1 cellular context compared by ENCODE assay signal in genomic region chr16:6103561-6103960, GRCh38.
TF ChIP-seq lines count a peak whose summit lies in the region.

No MANE protein-coding gene starts in this region.

TF ChIP-seq in K562, 482 proteins besides CTCF, POLR2A, EP300 and RAD21 (continued from another document):
- TF ChIP-seq, protein P1, sequence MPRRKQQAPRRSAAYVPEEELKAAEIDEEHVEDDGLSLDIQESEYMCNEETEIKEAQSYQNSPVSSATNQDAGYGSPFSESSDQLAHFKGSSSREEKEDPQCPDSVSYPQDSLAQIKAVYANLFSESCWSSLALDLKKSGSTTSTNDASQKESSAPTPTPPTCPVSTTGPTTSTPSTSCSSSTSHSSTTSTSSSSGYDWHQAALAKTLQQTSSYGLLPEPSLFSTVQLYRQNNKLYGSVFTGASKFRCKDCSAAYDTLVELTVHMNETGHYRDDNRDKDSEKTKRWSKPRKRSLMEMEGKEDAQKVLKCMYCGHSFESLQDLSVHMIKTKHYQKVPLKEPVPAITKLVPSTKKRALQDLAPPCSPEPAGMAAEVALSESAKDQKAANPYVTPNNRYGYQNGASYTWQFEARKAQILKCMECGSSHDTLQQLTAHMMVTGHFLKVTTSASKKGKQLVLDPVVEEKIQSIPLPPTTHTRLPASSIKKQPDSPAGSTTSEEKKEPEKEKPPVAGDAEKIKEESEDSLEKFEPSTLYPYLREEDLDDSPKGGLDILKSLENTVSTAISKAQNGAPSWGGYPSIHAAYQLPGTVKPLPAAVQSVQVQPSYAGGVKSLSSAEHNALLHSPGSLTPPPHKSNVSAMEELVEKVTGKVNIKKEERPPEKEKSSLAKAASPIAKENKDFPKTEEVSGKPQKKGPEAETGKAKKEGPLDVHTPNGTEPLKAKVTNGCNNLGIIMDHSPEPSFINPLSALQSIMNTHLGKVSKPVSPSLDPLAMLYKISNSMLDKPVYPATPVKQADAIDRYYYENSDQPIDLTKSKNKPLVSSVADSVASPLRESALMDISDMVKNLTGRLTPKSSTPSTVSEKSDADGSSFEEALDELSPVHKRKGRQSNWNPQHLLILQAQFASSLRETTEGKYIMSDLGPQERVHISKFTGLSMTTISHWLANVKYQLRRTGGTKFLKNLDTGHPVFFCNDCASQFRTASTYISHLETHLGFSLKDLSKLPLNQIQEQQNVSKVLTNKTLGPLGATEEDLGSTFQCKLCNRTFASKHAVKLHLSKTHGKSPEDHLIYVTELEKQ (CRISPR knock-in tag; IDR thresholded peaks at IDR 0.05), result no peak
- TF ChIP-seq TBP (optimal IDR thresholded peaks at IDR 0.05; ENCODE audit: low read depth, low read length) (no peak), MTA2 (IDR thresholded peaks at IDR 0.05; ENCODE audit: low read depth) (no peak), NFYB (IDR thresholded peaks at IDR 0.05; ENCODE audit: extremely low read depth, insufficient read length) (peak; percentile 78), WHSC1 (IDR thresholded peaks at IDR 0.05; ENCODE audit: low read length) (no peak), GABPA (tag; conservative IDR thresholded peaks at IDR 0.05; ENCODE audit: low read depth) (no peak)
- TF ChIP-seq, protein P2, sequence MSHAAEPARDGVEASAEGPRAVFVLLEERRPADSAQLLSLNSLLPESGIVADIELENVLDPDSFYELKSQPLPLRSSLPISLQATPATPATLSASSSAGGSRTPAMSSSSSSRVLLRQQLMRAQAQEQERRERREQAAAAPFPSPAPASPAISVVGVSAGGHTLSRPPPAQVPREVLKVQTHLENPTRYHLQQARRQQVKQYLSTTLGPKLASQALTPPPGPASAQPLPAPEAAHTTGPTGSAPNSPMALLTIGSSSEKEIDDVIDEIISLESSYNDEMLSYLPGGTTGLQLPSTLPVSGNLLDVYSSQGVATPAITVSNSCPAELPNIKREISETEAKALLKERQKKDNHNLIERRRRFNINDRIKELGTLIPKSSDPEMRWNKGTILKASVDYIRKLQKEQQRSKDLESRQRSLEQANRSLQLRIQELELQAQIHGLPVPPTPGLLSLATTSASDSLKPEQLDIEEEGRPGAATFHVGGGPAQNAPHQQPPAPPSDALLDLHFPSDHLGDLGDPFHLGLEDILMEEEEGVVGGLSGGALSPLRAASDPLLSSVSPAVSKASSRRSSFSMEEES (CRISPR knock-in tag; IDR thresholded peaks at IDR 0.05), result peak; percentile 23; the same call in 1 of the 2 replicates
